Comparison of ENCODE assay signal across 1 cellular context in the genomic region with DNA sequence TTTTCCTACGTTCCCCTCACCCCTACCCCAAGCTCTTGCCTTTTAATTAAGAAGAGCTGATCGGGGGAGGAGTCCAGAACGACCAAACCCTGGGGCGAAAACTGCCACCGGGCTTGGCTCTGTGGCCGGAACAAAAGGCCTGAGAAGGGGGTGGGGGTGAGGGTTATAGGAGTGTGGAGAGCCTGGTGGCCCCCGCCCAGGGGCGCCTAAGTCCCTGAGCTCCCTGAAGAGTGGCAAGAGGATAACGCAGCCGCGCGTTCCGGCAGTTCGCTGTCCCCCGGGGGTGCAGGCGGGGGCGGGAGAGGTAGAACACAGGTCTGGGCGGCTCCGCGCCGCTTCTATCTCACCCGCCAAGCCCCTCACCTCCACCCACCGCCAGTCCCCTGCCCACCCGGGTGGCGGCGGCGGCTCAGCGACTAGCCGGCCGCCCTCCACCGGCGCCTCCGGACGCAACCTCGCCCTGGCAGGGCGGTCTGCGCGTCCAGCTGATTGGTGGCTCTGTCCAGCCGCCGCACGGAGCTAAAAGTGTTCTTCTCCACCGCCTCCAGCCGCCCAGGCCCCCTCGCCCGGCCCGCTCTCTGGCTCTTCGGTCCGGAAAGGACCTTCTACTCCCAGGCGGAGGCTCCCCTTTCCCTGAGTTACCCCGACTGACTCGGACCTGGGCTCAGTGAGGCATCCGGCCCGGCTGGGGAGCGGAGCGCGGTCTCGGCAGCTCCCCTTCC.
TF ChIP-seq lines count a peak whose summit lies in the region.

No MANE protein-coding gene starts in this region.

TF ChIP-seq in H1, 55 proteins besides CTCF, POLR2A, EP300 and RAD21:
- TF ChIP-seq, protein P1, sequence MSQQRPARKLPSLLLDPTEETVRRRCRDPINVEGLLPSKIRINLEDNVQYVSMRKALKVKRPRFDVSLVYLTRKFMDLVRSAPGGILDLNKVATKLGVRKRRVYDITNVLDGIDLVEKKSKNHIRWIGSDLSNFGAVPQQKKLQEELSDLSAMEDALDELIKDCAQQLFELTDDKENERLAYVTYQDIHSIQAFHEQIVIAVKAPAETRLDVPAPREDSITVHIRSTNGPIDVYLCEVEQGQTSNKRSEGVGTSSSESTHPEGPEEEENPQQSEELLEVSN (IDR thresholded peaks at IDR 0.05) = no peak
- no peak for TF ChIP-seq POU5F1 (IDR thresholded peaks at IDR 0.05; ENCODE audit: low read depth, low read length)
- no peak for TF ChIP-seq RFX5 (IDR thresholded peaks at IDR 0.05; ENCODE audit: borderline replicate concordance, low read depth, low read length)
- peak; percentile 10; the same call in 1 of the 2 replicates for TF ChIP-seq TBP (IDR thresholded peaks at IDR 0.05; ENCODE audit: low read depth, low read length)
- no peak for TF ChIP-seq JUN (IDR thresholded peaks at IDR 0.05; ENCODE audit: low read depth, low read length)
- peak; percentile 55 to 79; a peak in 1 of 4 replicates for TF ChIP-seq SIN3A (conservative IDR thresholded peaks at IDR 0.05 in 1 of 2, IDR thresholded peaks at IDR 0.05 in 1 of 2; ENCODE audit: low read depth in 1 of 2, low read length in 2 of 2)
- TF ChIP-seq ASH2L (IDR thresholded peaks at IDR 0.05; ENCODE audit: low read length) = peak; percentile 76
- TF ChIP-seq, protein P2, sequence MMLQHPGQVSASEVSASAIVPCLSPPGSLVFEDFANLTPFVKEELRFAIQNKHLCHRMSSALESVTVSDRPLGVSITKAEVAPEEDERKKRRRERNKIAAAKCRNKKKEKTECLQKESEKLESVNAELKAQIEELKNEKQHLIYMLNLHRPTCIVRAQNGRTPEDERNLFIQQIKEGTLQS (IDR thresholded peaks at IDR 0.05; ENCODE audit: insufficient read depth, low read depth, low read length) = no peak
- no peak for TF ChIP-seq MAFK (IDR thresholded peaks at IDR 0.05; ENCODE audit: low read depth, low read length)
- TF ChIP-seq BCL11A (IDR thresholded peaks at IDR 0.05; ENCODE audit: low read depth in 2 of 2, low read length in 2 of 2) = no peak
- no peak for TF ChIP-seq ZNF274 (IDR thresholded peaks at IDR 0.05; ENCODE audit: borderline replicate concordance, extremely low read depth, low read length)
- TF ChIP-seq HDAC6 (IDR thresholded peaks at IDR 0.05; ENCODE audit: low read depth, low read length) = no peak
- TF ChIP-seq KDM5A (IDR thresholded peaks at IDR 0.05; ENCODE audit: low read length) = no peak
- no peak for TF ChIP-seq TAF7 (optimal IDR thresholded peaks at IDR 0.05; ENCODE audit: borderline replicate concordance, low read depth, low read length)
- TF ChIP-seq SRF (IDR thresholded peaks at IDR 0.05; ENCODE audit: low read depth, low read length) = no peak
- TF ChIP-seq EGR1 (IDR thresholded peaks at IDR 0.05; ENCODE audit: borderline replicate concordance, low read depth, low read length) = peak; percentile 25; the same call in 1 of the 2 replicates
- TF ChIP-seq SAP30 (IDR thresholded peaks at IDR 0.05; ENCODE audit: insufficient read depth, insufficient replicate concordance, low read length) = no peak
- no peak for TF ChIP-seq CEBPB (IDR thresholded peaks at IDR 0.05; ENCODE audit: low read depth, low read length)
- TF ChIP-seq CBX5 (IDR thresholded peaks at IDR 0.05; ENCODE audit: low read depth, low read length) = no peak
- TF ChIP-seq POLR2AphosphoS5 (IDR thresholded peaks at IDR 0.05; ENCODE audit: low read depth, low read length) = no peak; the same call in 1 of the 2 replicates
- peak; percentile 8 for TF ChIP-seq RNF2 (IDR thresholded peaks at IDR 0.05; ENCODE audit: borderline replicate concordance, low read depth, low read length, missing control alignments, poor library complexity, severe bottlenecking)
- peak in 1 of 2 experiments; percentile 72; a peak in 1 of 4 replicates for TF ChIP-seq HDAC2 (IDR thresholded peaks at IDR 0.05; ENCODE audit: borderline replicate concordance in 1 of 2, low read depth in 2 of 2, low read length in 2 of 2)
- TF ChIP-seq RXRA (IDR thresholded peaks at IDR 0.05; ENCODE audit: insufficient read depth, low read depth, low read length) = no peak
- TF ChIP-seq, protein P3, sequence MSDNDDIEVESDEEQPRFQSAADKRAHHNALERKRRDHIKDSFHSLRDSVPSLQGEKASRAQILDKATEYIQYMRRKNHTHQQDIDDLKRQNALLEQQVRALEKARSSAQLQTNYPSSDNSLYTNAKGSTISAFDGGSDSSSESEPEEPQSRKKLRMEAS (IDR thresholded peaks at IDR 0.05) = no peak
- no peak for TF ChIP-seq SIRT6 (IDR thresholded peaks at IDR 0.05; ENCODE audit: low read length)
- TF ChIP-seq GABPA (IDR thresholded peaks at IDR 0.05; ENCODE audit: borderline replicate concordance, insufficient read depth, low read length) = no peak
- no peak for TF ChIP-seq JUND (IDR thresholded peaks at IDR 0.05; ENCODE audit: low read length)
- TF ChIP-seq PHF8 (conservative IDR thresholded peaks at IDR 0.05; ENCODE audit: low read depth, low read length) = peak; percentile 61
- peak; percentile 66 for TF ChIP-seq KDM4A (IDR thresholded peaks at IDR 0.05; ENCODE audit: low read depth, low read length, severe bottlenecking)
- TF ChIP-seq TCF12 (IDR thresholded peaks at IDR 0.05; ENCODE audit: low read depth, low read length) = no peak
- TF ChIP-seq CHD1 (IDR thresholded peaks at IDR 0.05; ENCODE audit: low read depth, low read length) = no peak; the same call in 1 of the 2 replicates
- TF ChIP-seq NANOG (IDR thresholded peaks at IDR 0.05; ENCODE audit: insufficient read depth, low read depth, low read length, poor library complexity, severe bottlenecking) = no peak
- no peak for TF ChIP-seq SP1 (IDR thresholded peaks at IDR 0.05; ENCODE audit: low read depth, low read length)
- TF ChIP-seq NRF1 (IDR thresholded peaks at IDR 0.05; ENCODE audit: low read depth, low read length) = no peak
- no peak for TF ChIP-seq TAF1 (IDR thresholded peaks at IDR 0.05; ENCODE audit: low read depth, low read length)
- 0 out of 2 replicates have a peak, but pooled peaks have one; percentile 15 for TF ChIP-seq CHD2 (IDR thresholded peaks at IDR 0.05; ENCODE audit: low read length)
